20 cellular contexts compared by ENCODE assay signal in the genomic region with DNA sequence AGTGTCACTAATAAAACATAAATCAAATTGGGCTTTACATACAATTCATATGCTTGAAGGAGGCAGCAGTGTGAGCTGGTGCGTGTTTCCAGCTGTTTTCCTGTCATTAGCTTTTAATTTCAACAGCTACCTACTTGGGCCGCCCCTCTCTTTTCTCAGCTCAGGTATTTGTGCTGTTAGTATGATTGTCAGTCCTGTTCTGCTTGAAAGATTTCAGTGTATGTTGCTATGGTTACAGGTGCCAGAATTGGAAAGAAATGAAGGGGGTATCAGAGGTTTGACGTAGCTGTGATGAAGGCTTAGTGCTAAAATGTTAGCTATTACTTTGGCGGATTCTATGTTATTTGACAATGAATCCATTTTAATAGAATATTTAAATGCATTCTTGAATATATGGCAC.
DNase-seq lines count a peak whose midpoint lies in the region; FAIRE-seq and TF ChIP-seq lines count a peak whose summit lies in the region.
"Had no signal": no experiment of that assay in that cellular context is flagged by ENCODE, and none has a peak within 500 bp of the region (broad histone marks: within the 10 kb centered on the region; RNA-seq: fewer than 3 reads in every experiment).

No MANE protein-coding gene starts in this region.

- no peak overlapping the region for H3K27ac Mint-ChIP-seq in astrocyte (ENCODE audit: unreplicated experiment)
- H3K27ac Mint-ChIP-seq in activated CD4-positive, alpha-beta memory T cell treated with anti-CD3 and anti-CD28 coated beads, Interleukin-2, amount 10 ng/mL, durations not matched to agents 7 days and 5 days, result no peak overlapping the region
- H3K27ac Mint-ChIP-seq: CD4-positive, alpha-beta T cell; GM23338 had no signal

- no peaks in the 10 kb centered on the region for H3K4me1 ChIP-seq in astrocyte (ENCODE audit: insufficient read depth, low read length)
- H3K4me1 ChIP-seq: A549, Caco-2 had no signal

- H4K20me1 ChIP-seq in astrocyte (ENCODE audit: insufficient read depth, low read length) (no peaks in the 10 kb centered on the region), neural cell (ENCODE audit: insufficient read depth) (no peaks in the 10 kb centered on the region)

- H3K27ac ChIP-seq in astrocyte (ENCODE audit: low read depth, low read length) (no peak overlapping the region), neural cell (ENCODE audit: low read length) (peak overlapping the region; percentile 83)
- H3K27ac ChIP-seq: A549, C4-2B had no signal

- no peaks in the 10 kb centered on the region for H3K27me3 ChIP-seq in astrocyte (ENCODE audit: insufficient read depth, low read length)
- no peaks in the 10 kb centered on the region for H3K27me3 ChIP-seq in neural cell (ENCODE audit: insufficient read depth, low read depth, low read length)

- TF ChIP-seq RAD21 in neural cell (conservative IDR thresholded peaks at IDR 0.05), result no peak

- H3K4me3 ChIP-seq in astrocyte (ENCODE audit: insufficient read depth, low read depth, low read length), result no peak overlapping the region
- peak overlapping the region; percentile 31 for H3K4me3 ChIP-seq in neural cell (ENCODE audit: low read length)
- H3K4me3 ChIP-seq: A549, GM23338 had no signal

- H3K9me3 ChIP-seq in astrocyte (ENCODE audit: insufficient read depth, low read depth, low read length) (no peaks in the 10 kb centered on the region), neural cell (ENCODE audit: low read length) (no peaks in the 10 kb centered on the region)
- H3K9me3 ChIP-seq: A549, Caco-2 had no signal

- H3K36me3 ChIP-seq in astrocyte (ENCODE audit: insufficient read depth, low read length), result no peaks in the 10 kb centered on the region
- H3K36me3 ChIP-seq in neural cell (ENCODE audit: insufficient read depth, low read length), result no peaks in the 10 kb centered on the region

- TF ChIP-seq CTCF in astrocyte (IDR thresholded peaks at IDR 0.05; ENCODE audit: insufficient read depth, low read depth, low read length), result no peak
- TF ChIP-seq CTCF in neural cell (IDR thresholded peaks at IDR 0.05; ENCODE audit: poor library complexity, severe bottlenecking), result no peak

- DNase-seq in NCI-H1105 treated with DMSO at 0.1 percent for 48 hours (lab: John Stamatoyannopoulos, UW) (peak; percentile 9), NCI-H146 (lab: John Stamatoyannopoulos, UW) (peak; percentile 50), astrocyte (ENCODE audit: low read depth) (no peak), inferior parietal cortex (ENCODE audit: extremely low spot score) (no peak), A172 (ENCODE audit: low spot score) (no peak)
- no peak for DNase-seq in activated CD4-positive, alpha-beta memory T cell treated with anti-CD3 and anti-CD28 coated beads, Interleukin-2, amount 10 ng/mL, durations not matched to agents 7 days and 5 days
- DNase-seq: AML-193; Caco-2; CD4-positive, alpha-beta T cell; DMS79; GDM1; HCEC 1CT; IMR-90 had no signal

- no peaks in the 10 kb centered on the region for H3K36me3 Mint-ChIP-seq in astrocyte (ENCODE audit: low read depth, unreplicated experiment)
- no peaks in the 10 kb centered on the region for H3K36me3 Mint-ChIP-seq in activated CD4-positive, alpha-beta memory T cell treated with anti-CD3 and anti-CD28 coated beads, Interleukin-2, amount 10 ng/mL, durations not matched to agents 7 days and 5 days (ENCODE audit: low read depth)

- POLR2A ChIA-PET in activated CD4-positive, alpha-beta memory T cell treated with anti-CD3 and anti-CD28 coated beads, Interleukin-2, amount 10 ng/mL, durations not matched to agents 7 days and 5 days (lab: Charles Lee), result no interaction called here

- peak; percentile 43 for FAIRE-seq in astrocyte (lab: Jason Lieb, UNC)
- FAIRE-seq: A549, D721Med, H54, HTR-8/SVneo had no signal

- H3K4me1 Mint-ChIP-seq in astrocyte (ENCODE audit: low read depth, unreplicated experiment), result no peaks in the 10 kb centered on the region
- H3K4me1 Mint-ChIP-seq in activated CD4-positive, alpha-beta memory T cell treated with anti-CD3 and anti-CD28 coated beads, Interleukin-2, amount 10 ng/mL, durations not matched to agents 7 days and 5 days, result no peaks in the 10 kb centered on the region

- H3K4me3 Mint-ChIP-seq in astrocyte (ENCODE audit: unreplicated experiment), result no peak overlapping the region
- no peak overlapping the region for H3K4me3 Mint-ChIP-seq in activated CD4-positive, alpha-beta memory T cell treated with anti-CD3 and anti-CD28 coated beads, Interleukin-2, amount 10 ng/mL, durations not matched to agents 7 days and 5 days
- H3K4me3 Mint-ChIP-seq: CD4-positive, alpha-beta T cell; GM23338 had no signal

- H3K27me3 Mint-ChIP-seq in astrocyte (ENCODE audit: low read depth, unreplicated experiment), result no peaks in the 10 kb centered on the region
- no peaks in the 10 kb centered on the region for H3K27me3 Mint-ChIP-seq in activated CD4-positive, alpha-beta memory T cell treated with anti-CD3 and anti-CD28 coated beads, Interleukin-2, amount 10 ng/mL, durations not matched to agents 7 days and 5 days
- H3K27me3 Mint-ChIP-seq: CD4-positive, alpha-beta T cell had no signal

- H3K9me2 ChIP-seq in neural cell (ENCODE audit: insufficient read depth, low read length), result no peaks in the 10 kb centered on the region

- H2AFZ ChIP-seq in astrocyte (ENCODE audit: low read depth, low read length), result no peak overlapping the region
- H2AFZ ChIP-seq in neural cell (ENCODE audit: low read depth, low read length), result no peak overlapping the region
- H2AFZ ChIP-seq: GM23338 had no signal

- peak; percentile 64 for TF ChIP-seq EP300 in neural cell (conservative IDR thresholded peaks at IDR 0.05; ENCODE audit: poor library complexity, severe bottlenecking)

- H3K4me2 ChIP-seq in astrocyte (ENCODE audit: low read length), result no peak overlapping the region
- no peak overlapping the region for H3K4me2 ChIP-seq in neural cell (ENCODE audit: low read length)
- H3K4me2 ChIP-seq: A549, GM23338 had no signal

- CTCF ChIA-PET in activated CD4-positive, alpha-beta memory T cell treated with anti-CD3 and anti-CD28 coated beads, Interleukin-2, amount 10 ng/mL, durations not matched to agents 7 days and 5 days (lab: Charles Lee), result no interaction called here

- no peaks in the 10 kb centered on the region for H3K9me3 Mint-ChIP-seq in astrocyte (ENCODE audit: unreplicated experiment)
- no peaks in the 10 kb centered on the region for H3K9me3 Mint-ChIP-seq in activated CD4-positive, alpha-beta memory T cell treated with anti-CD3 and anti-CD28 coated beads, Interleukin-2, amount 10 ng/mL, durations not matched to agents 7 days and 5 days
- H3K9me3 Mint-ChIP-seq: CD4-positive, alpha-beta T cell; GM23338 had no signal

- no peak overlapping the region for H3K9ac ChIP-seq in astrocyte (ENCODE audit: low read length)
- H3K9ac ChIP-seq in neural cell (ENCODE audit: low read length), result peak overlapping the region; percentile 42

- H3K79me2 ChIP-seq in astrocyte (ENCODE audit: insufficient read depth, low read length), result no peaks in the 10 kb centered on the region
- no peaks in the 10 kb centered on the region for H3K79me2 ChIP-seq in neural cell (replicated peaks; ENCODE audit: insufficient read depth, low read length)

- H3F3A ChIP-seq in neural cell (ENCODE audit: insufficient read depth, low read length, poor library complexity, severe bottlenecking), result no peaks in the 10 kb centered on the region

TF ChIP-seq in neural cell, 6 proteins besides CTCF, POLR2A, EP300 and RAD21:
- TF ChIP-seq EZH2 (IDR thresholded peaks at IDR 0.05; ENCODE audit: borderline replicate concordance, insufficient read depth, low read length, poor library complexity, severe bottlenecking), result no peak
- TF ChIP-seq SMC3 (conservative IDR thresholded peaks at IDR 0.05; ENCODE audit: poor library complexity), result no peak
- TF ChIP-seq, protein P1, sequence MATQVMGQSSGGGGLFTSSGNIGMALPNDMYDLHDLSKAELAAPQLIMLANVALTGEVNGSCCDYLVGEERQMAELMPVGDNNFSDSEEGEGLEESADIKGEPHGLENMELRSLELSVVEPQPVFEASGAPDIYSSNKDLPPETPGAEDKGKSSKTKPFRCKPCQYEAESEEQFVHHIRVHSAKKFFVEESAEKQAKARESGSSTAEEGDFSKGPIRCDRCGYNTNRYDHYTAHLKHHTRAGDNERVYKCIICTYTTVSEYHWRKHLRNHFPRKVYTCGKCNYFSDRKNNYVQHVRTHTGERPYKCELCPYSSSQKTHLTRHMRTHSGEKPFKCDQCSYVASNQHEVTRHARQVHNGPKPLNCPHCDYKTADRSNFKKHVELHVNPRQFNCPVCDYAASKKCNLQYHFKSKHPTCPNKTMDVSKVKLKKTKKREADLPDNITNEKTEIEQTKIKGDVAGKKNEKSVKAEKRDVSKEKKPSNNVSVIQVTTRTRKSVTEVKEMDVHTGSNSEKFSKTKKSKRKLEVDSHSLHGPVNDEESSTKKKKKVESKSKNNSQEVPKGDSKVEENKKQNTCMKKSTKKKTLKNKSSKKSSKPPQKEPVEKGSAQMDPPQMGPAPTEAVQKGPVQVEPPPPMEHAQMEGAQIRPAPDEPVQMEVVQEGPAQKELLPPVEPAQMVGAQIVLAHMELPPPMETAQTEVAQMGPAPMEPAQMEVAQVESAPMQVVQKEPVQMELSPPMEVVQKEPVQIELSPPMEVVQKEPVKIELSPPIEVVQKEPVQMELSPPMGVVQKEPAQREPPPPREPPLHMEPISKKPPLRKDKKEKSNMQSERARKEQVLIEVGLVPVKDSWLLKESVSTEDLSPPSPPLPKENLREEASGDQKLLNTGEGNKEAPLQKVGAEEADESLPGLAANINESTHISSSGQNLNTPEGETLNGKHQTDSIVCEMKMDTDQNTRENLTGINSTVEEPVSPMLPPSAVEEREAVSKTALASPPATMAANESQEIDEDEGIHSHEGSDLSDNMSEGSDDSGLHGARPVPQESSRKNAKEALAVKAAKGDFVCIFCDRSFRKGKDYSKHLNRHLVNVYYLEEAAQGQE (IDR thresholded peaks at IDR 0.05; ENCODE audit: borderline replicate concordance), result no peak
- no peak for TF ChIP-seq MXI1 (conservative IDR thresholded peaks at IDR 0.05; ENCODE audit: poor library complexity, severe bottlenecking)
- TF ChIP-seq TAF1 (IDR thresholded peaks at IDR 0.05; ENCODE audit: low read depth), result no peak
- TF ChIP-seq POLR2AphosphoS5 (IDR thresholded peaks at IDR 0.05), result no peak

Comparison
In these comparisons a context has a peak if more than half of its experiments do, and no peak if none do; other contexts are left out.
1. DNase-seq: peak in NCI-H1105 treated with DMSO at 0.1 percent for 48 hours (single experiment) and NCI-H146 (single experiment); none in astrocyte (single experiment), inferior parietal cortex (single experiment), A172 (single experiment) and activated CD4-positive, alpha-beta memory T cell treated with anti-CD3 and anti-CD28 coated beads, Interleukin-2, amount 10 ng/mL, durations not matched to agents 7 days and 5 days (single experiment).